In genomic region chr7:142496545-142496991, GRCh38 we compare ENCODE assay signal across 8 cellular contexts.
DNase-seq lines count a peak whose midpoint lies in the region; ATAC-seq, FAIRE-seq and TF ChIP-seq lines count a peak whose summit lies in the region.

No MANE protein-coding gene starts in this region.

- no peak for FAIRE-seq in A549 (lab: Jason Lieb, UNC)

- peak; percentile 75 to 88; a peak in 4 of 6 replicates for ATAC-seq in A549

- 7% methylated on average over 8 of the region's 8 CpGs for WGBS in A549 (ENCODE audit: missing lambda C conversion rate)
- WGBS in mesenchymal stem cell, result 22% methylated on average over 8 of the region's 8 CpGs

- H3K36me3 Mint-ChIP-seq in chondrocyte (ENCODE audit: low read depth) (no peaks in the 10 kb centered on the region), immature natural killer cell (no peaks in the 10 kb centered on the region)

- no peaks in the 10 kb centered on the region for H3K79me1 ChIP-seq in mesenchymal stem cell (replicated peaks; ENCODE audit: low read length, poor library complexity, severe bottlenecking)

- no peak overlapping the region for H3K27ac Mint-ChIP-seq in chondrocyte (ENCODE audit: unreplicated experiment)
- H3K27ac Mint-ChIP-seq in immature natural killer cell, result no peak overlapping the region

- TF ChIP-seq CTCF in A549 (IDR thresholded peaks at IDR 0.05) (peak; percentile 60), HFF-Myc (IDR thresholded peaks at IDR 0.05; ENCODE audit: low read depth, low read length, missing control alignments) (peak; percentile 75), chondrocyte (IDR thresholded peaks at IDR 0.05) (peak; percentile 91)

- TF ChIP-seq RAD21 in A549 (conservative IDR thresholded peaks at IDR 0.05 in 1 of 2, IDR thresholded peaks at IDR 0.05 in 1 of 2), result peak; percentile 39 to 54; a peak in 4 of 5 replicates

- peaks cover 6% of the 10 kb centered on the region for H3K27me3 ChIP-seq in NT2/D1 (ENCODE audit: insufficient read depth, insufficient read length)
- peaks cover 24 to 63% of the 10 kb centered on the region in 2 experiments for H3K27me3 ChIP-seq in mesenchymal stem cell (ENCODE audit: control insufficient read depth in 1 of 2, insufficient read depth in 1 of 2, low read length in 2 of 2)

- no peak overlapping the region for H3K4ac ChIP-seq in mesenchymal stem cell (ENCODE audit: low read depth in 1 of 2, low read length in 2 of 2)

- CTCF ChIA-PET in A549 (lab: Yijun Ruan, JAX), result interaction anchor here (0.6 to 3.0 kb wide), 19 partner anchors 9 to 1727 kb away, joined by 3 to 23 read pairs (median 6); no protein-coding TSS in a partner anchor

- H2BK12ac ChIP-seq in mesenchymal stem cell (ENCODE audit: low read length in 2 of 2), result no peak overlapping the region

- H2AFZ ChIP-seq in mesenchymal stem cell (ENCODE audit: low read depth, low read length), result no peak overlapping the region

- POLR2A ChIA-PET in A549 (lab: Yijun Ruan, JAX), result no interaction called here

- H3K14ac ChIP-seq in mesenchymal stem cell (ENCODE audit: low read length in 2 of 2), result no peak overlapping the region

- H3K4me2 ChIP-seq in A549 (no peak overlapping the region), mesenchymal stem cell (ENCODE audit: low read length, poor library complexity, severe bottlenecking) (no peak overlapping the region)

- H3K36me3 ChIP-seq in NT2/D1 (ENCODE audit: insufficient read depth, insufficient read length, low read length), result no peaks in the 10 kb centered on the region
- no peaks in the 10 kb centered on the region for H3K36me3 ChIP-seq in mesenchymal stem cell (ENCODE audit: control insufficient read depth in 1 of 2, insufficient read depth in 2 of 2, low read depth in 1 of 2, low read length in 2 of 2)

- H3K9me3 Mint-ChIP-seq in chondrocyte (ENCODE audit: low read depth) (no peaks in the 10 kb centered on the region), immature natural killer cell (no peaks in the 10 kb centered on the region)

- no peak overlapping the region for H3K27ac ChIP-seq in A549
- H3K27ac ChIP-seq in mesenchymal stem cell (ENCODE audit: low read length, poor library complexity, severe bottlenecking), result no peak overlapping the region

- DNase-seq in A549 (ENCODE audit: low read depth in 1 of 2, low spot score in 1 of 2), result peak in 1 of 2 experiments; percentile 39
- peak; percentile 30 for DNase-seq in GF-D8 (lab: John Stamatoyannopoulos, UW)
- DNase-seq in HFF-Myc (ENCODE audit: extremely low read depth, low read depth), result peak; percentile 20
- DNase-seq in NT2/D1 (ENCODE audit: low read depth, low spot score), result peak; percentile 18
- DNase-seq in chondrocyte (ENCODE audit: low spot score), result no peak
- DNase-seq in mesenchymal stem cell, result peak; percentile 46
- DNase-seq in DMS114 treated with DMSO at 0.1 percent for 48 hours (lab: John Stamatoyannopoulos, UW; ENCODE audit: unreplicated experiment), result no peak
- no peak for DNase-seq in immature natural killer cell

- no peak overlapping the region for H2BK15ac ChIP-seq in mesenchymal stem cell (ENCODE audit: low read depth, poor library complexity, severe bottlenecking)

- H3K4me1 ChIP-seq in A549 (no peaks in the 10 kb centered on the region), NT2/D1 (ENCODE audit: insufficient read depth, insufficient read length) (no peaks in the 10 kb centered on the region), mesenchymal stem cell (ENCODE audit: control insufficient read depth, insufficient read depth, low read depth, low read length) (no peaks in the 10 kb centered on the region)

- peaks cover 51% of the 10 kb centered on the region for H3K27me3 Mint-ChIP-seq in chondrocyte (ENCODE audit: low read depth)
- H3K27me3 Mint-ChIP-seq in immature natural killer cell (ENCODE audit: low read depth in 3 of 3), result peaks cover 0 to 6% (median 2%) of the 10 kb centered on the region in 3 donors

- no peak overlapping the region for H3K4me3 Mint-ChIP-seq in chondrocyte (ENCODE audit: unreplicated experiment)
- H3K4me3 Mint-ChIP-seq in immature natural killer cell, result no peak overlapping the region

- no peak overlapping the region for H3K4me3 ChIP-seq in A549
- no peak overlapping the region for H3K4me3 ChIP-seq in HFF-Myc (replicated peaks; ENCODE audit: low read depth, low read length)
- H3K4me3 ChIP-seq in NT2/D1 (ENCODE audit: insufficient read length, low read depth), result no peak overlapping the region
- peak overlapping the region in 1 of 2 experiments; percentile 44 for H3K4me3 ChIP-seq in mesenchymal stem cell (ENCODE audit: insufficient read depth in 1 of 2, low read depth in 1 of 2, low read length in 2 of 2)

- H3K9me3 ChIP-seq in A549 (no peaks in the 10 kb centered on the region), NT2/D1 (ENCODE audit: insufficient read depth, low read length) (no peaks in the 10 kb centered on the region), mesenchymal stem cell (ENCODE audit: control insufficient read depth, low read length) (no peaks in the 10 kb centered on the region)

- no peak overlapping the region for H4K91ac ChIP-seq in mesenchymal stem cell (ENCODE audit: low read length)

- no peak overlapping the region for H2BK5ac ChIP-seq in mesenchymal stem cell (ENCODE audit: low read depth, low read length, poor library complexity, severe bottlenecking)

- no peak for TF ChIP-seq EP300 in A549 (IDR thresholded peaks at IDR 0.05)

- no peak overlapping the region for H3K18ac ChIP-seq in mesenchymal stem cell (ENCODE audit: low read depth in 1 of 2, low read length in 2 of 2)

- no peak for TF ChIP-seq POLR2A in A549 (IDR thresholded peaks at IDR 0.05; ENCODE audit: low read length)

- no peak overlapping the region for H4K8ac ChIP-seq in mesenchymal stem cell (ENCODE audit: low read length)

- peaks cover 23% of the 10 kb centered on the region for H3K4me1 Mint-ChIP-seq in chondrocyte (ENCODE audit: low read depth)
- peaks cover 4 to 8% of the 10 kb centered on the region in 2 donors for H3K4me1 Mint-ChIP-seq in immature natural killer cell

- no peak overlapping the region for H2AK5ac ChIP-seq in mesenchymal stem cell (ENCODE audit: low read length, severe bottlenecking)

- no peak overlapping the region for H3K23ac ChIP-seq in mesenchymal stem cell (ENCODE audit: low read length in 2 of 2)

- no peak overlapping the region for H2BK120ac ChIP-seq in mesenchymal stem cell (ENCODE audit: low read depth, low read length)

- H3K9ac ChIP-seq in NT2/D1 (ENCODE audit: insufficient read length, low read depth), result no peak overlapping the region
- H3K9ac ChIP-seq in mesenchymal stem cell (ENCODE audit: low read length), result peak overlapping the region; percentile 25

TF ChIP-seq in A549, 52 proteins besides CTCF, POLR2A, EP300 and RAD21:
- TF ChIP-seq MAX (IDR thresholded peaks at IDR 0.05) (no peak), RCOR1 (IDR thresholded peaks at IDR 0.05; ENCODE audit: low read depth, low read length) (no peak), RNF2 (IDR thresholded peaks at IDR 0.05; ENCODE audit: borderline replicate concordance, low read depth) (no peak), ELK1 (IDR thresholded peaks at IDR 0.05; ENCODE audit: low read depth, low read length) (no peak), SMC3 (IDR thresholded peaks at IDR 0.05) (peak; percentile 39; the same call in 2 of the 3 replicates), JUNB (IDR thresholded peaks at IDR 0.05) (no peak)
TF ChIP-seq in A549: peak in this region for 1.

Comparison
In these comparisons a context has a peak if more than half of its experiments do, and no peak if none do; other contexts are left out.
1. DNase-seq: peak in GF-D8 (single experiment), HFF-Myc (single experiment), NT2/D1 (single experiment) and mesenchymal stem cell (single experiment); none in chondrocyte (single experiment), DMS114 treated with DMSO at 0.1 percent for 48 hours (single experiment) and immature natural killer cell (0 of 3).
2. Peak in every context shown above with its lines, with median percentiles within 50 percentile points of each other: CTCF ChIP-seq.